In the genomic region with DNA sequence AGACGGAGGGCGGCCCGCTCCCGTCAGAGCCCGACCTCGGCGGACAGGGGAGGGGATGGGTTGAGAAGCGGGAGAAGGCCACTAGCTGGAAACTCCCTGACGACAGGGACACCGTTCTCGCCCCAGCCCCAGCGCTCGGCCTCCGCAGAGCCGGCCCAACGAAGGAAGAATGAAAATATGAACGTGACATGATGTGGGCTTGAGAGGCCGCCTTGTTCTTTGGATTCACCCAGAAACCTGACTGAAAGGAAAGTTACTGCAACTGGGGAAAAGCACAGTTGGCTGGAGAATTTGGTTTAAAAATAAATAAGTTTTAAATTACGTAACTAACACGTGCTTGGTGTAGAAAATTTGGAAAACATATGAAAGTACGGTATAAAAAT, we compare ENCODE assay signal across 8 cellular contexts. TPM values are rescaled to one million over a fixed set of nuclear protein-coding genes. Genes with fewer than 3 reads are reported as not detected.
DNase-seq lines count a peak whose midpoint lies in the region; ATAC-seq and TF ChIP-seq lines count a peak whose summit lies in the region.

No MANE protein-coding gene starts in this region.

- peak; percentile 74 for DNase-seq in NCI-H2227 (lab: John Stamatoyannopoulos, UW; ENCODE audit: unreplicated experiment)
- no peak for DNase-seq in NCI-H2227 treated with DMSO at 0.1 percent for 48 hours (lab: John Stamatoyannopoulos, UW)
- DNase-seq in SJSA1 (ENCODE audit: low read depth in 1 of 2, low spot score in 2 of 2): peak in 1 of 2 experiments; percentile 79
- peak; percentile 15 for DNase-seq in dedifferentiated amniotic fluid mesenchymal stem cell (ENCODE audit: extremely low spot score)
- no peak for DNase-seq in lower leg skin (ENCODE audit: low spot score in 2 of 2)

- intact Hi-C loops in lower leg skin (cut with DNase I; ENCODE audit: low total_unique reads): no loop called here

- 5% methylated on average over 21 of the region's 21 CpGs for WGBS in lower leg skin, 2 donors

- ATAC-seq in HG02763 (IDR thresholded peaks at IDR 0.05; ENCODE audit: unreplicated experiment) (peak; percentile 27), HG02798 (IDR thresholded peaks at IDR 0.05; ENCODE audit: poor library complexity, unreplicated experiment) (no peak)

- TF ChIP-seq POLR2A in lower leg skin (IDR thresholded peaks at IDR 0.05): no peak

- H3K4me3 ChIP-seq in SJSA1 (peak overlapping the region; percentile 71), lower leg skin (ENCODE audit: low read depth, poor library complexity, severe bottlenecking) (peak overlapping the region; percentile 70), stomach smooth muscle (ENCODE audit: low read length in 2 of 2) (peak overlapping the region; percentile 74 to 84)

- TF ChIP-seq CTCF in lower leg skin (IDR thresholded peaks at IDR 0.05): no peak

- peak overlapping the region; percentile 89 for H3K27ac ChIP-seq in SJSA1
- H3K27ac ChIP-seq in stomach smooth muscle (ENCODE audit: low read length): peak overlapping the region; percentile 97

- H3K27me3 ChIP-seq in SJSA1 (replicated peaks) (peaks cover 13% of the 10 kb centered on the region), stomach smooth muscle (ENCODE audit: control insufficient read depth in 1 of 2, insufficient read depth in 2 of 2, low read length in 2 of 2) (no peaks in the 10 kb centered on the region)

- H3K9ac ChIP-seq in stomach smooth muscle (ENCODE audit: low read length in 2 of 2): peak overlapping the region; percentile 87 to 88

- peaks cover 8% of the 10 kb centered on the region for H3K36me3 ChIP-seq in SJSA1
- no peaks in the 10 kb centered on the region for H3K36me3 ChIP-seq in stomach smooth muscle (ENCODE audit: control insufficient read depth in 2 of 2, insufficient read depth in 2 of 2, low read length in 2 of 2)

- H3K9me3 ChIP-seq in SJSA1 (replicated peaks) (0 out of 2 replicates have a peak, but pooled peaks cover 3% of the 10 kb centered on the region), stomach smooth muscle (ENCODE audit: control insufficient read depth in 2 of 2, low read length in 2 of 2) (no peaks in the 10 kb centered on the region)

- H3K4me1 ChIP-seq in SJSA1 (replicated peaks): peaks cover 29% of the 10 kb centered on the region
- H3K4me1 ChIP-seq in stomach smooth muscle (ENCODE audit: control insufficient read depth, insufficient read depth, low read length): peaks cover 51% of the 10 kb centered on the region

RNA-seq across cellular contexts. Expression of a gene that starts 21.1 kb away (rescaled TPM):
- 0.32 TPM in 1 of 2 replicates, not detected in the other for total RNA-seq in SJSA1 (2014; rRNA removed; shearing (Covaris generic))
- total RNA-seq in lower leg skin: 1 to 10 TPM; 1.1 to 2.6 (median 2.3) TPM

RNA-seq across cellular contexts. Expression of a gene that starts 40.4 kb away (rescaled TPM):
- 25.6 and 34.1 TPM in 2 replicates for total RNA-seq in SJSA1 (2014; rRNA removed; shearing (Covaris generic))
- total RNA-seq in lower leg skin: 10 to 100 TPM; 13.7 to 26.8 (median 21.3) TPM

Comparison
In these comparisons a context has a peak if more than half of its experiments do, and no peak if none do; other contexts are left out.
1. DNase-seq: peak in NCI-H2227 (single experiment) and dedifferentiated amniotic fluid mesenchymal stem cell (single experiment); none in NCI-H2227 treated with DMSO at 0.1 percent for 48 hours (single experiment) and lower leg skin (0 of 2).
2. Peak in every context shown above with its lines, with median percentiles within 50 percentile points of each other: H3K4me3 ChIP-seq.